Comparison of ENCODE assay signal across 8 cellular contexts in the genomic region with DNA sequence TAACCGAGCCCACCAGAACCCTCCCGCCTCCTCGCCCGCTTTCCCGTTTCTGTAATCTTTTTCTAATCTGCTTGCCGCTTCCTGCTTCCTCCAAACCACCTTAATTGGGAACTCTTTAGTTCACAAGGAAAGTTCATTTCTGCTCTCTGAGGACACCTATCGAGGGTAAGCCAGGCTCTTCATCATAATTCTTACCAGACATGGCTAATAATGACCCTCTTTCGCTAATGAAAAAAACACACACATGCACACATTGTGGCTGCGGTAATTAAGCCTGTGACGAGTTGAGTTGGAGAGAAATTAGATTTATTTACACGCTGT.
DNase-seq lines count a peak whose midpoint lies in the region; ATAC-seq and TF ChIP-seq lines count a peak whose summit lies in the region.

No MANE protein-coding gene starts in this region.

- CTCF ChIA-PET in PC-3 (lab: Charles Lee) (no interaction called here), GM10248 (lab: Yijun Ruan, JAX) (interaction anchor here (0.8 to 1.2 kb wide), 2 partner anchors 36 to 219 kb away, joined by 3 read pairs; no protein-coding TSS in a partner anchor)

- peak; percentile 65 for DNase-seq in Daoy (ENCODE audit: low read depth)
- DNase-seq in PC-3: peak; percentile 28
- peak; percentile 16 for DNase-seq in fibroblast of the conjunctiva (ENCODE audit: low read depth)
- no peak for DNase-seq in DMS53 (lab: John Stamatoyannopoulos, UW)
- no peak for DNase-seq in activated CD4-positive, alpha-beta T cell treated with anti-CD3 and anti-CD28 coated beads, Interleukin-2, amount 50 U/mL, for 1 hour
- no peak for DNase-seq in activated CD4-positive, alpha-beta T cell treated with anti-CD3 and anti-CD28 coated beads for 1 hour
- no peak for DNase-seq in GM10248 (ENCODE audit: extremely low spot score)

- H3F3A ChIP-seq in PC-3 (ENCODE audit: low read length, unreplicated experiment): no peaks in the 10 kb centered on the region
- peaks cover 8% of the 10 kb centered on the region for H3F3A ChIP-seq in neural cell (ENCODE audit: insufficient read depth, low read length, poor library complexity, severe bottlenecking)

- peak; percentile 64 for TF ChIP-seq RAD21 in neural cell (conservative IDR thresholded peaks at IDR 0.05)

- H3K4me3 ChIP-seq in PC-3 (ENCODE audit: low read length): no peak overlapping the region; the same call in 1 of the 2 replicates
- H3K4me3 ChIP-seq in neural cell (ENCODE audit: low read length): peak overlapping the region; percentile 48

- H4K20me1 ChIP-seq in PC-3 (ENCODE audit: low read length): no peaks in the 10 kb centered on the region
- no peaks in the 10 kb centered on the region for H4K20me1 ChIP-seq in neural cell (ENCODE audit: insufficient read depth)

- BruUV-seq in PC-3 (replicated peaks; lab: Mats Ljungman, UMichigan): no TSS peak

- ATAC-seq in PC-3: peak; percentile 55; the same call in 1 of the 2 replicates

- H3K36me3 ChIP-seq in PC-3 (ENCODE audit: low read depth, low read length): no peaks in the 10 kb centered on the region
- no peaks in the 10 kb centered on the region for H3K36me3 ChIP-seq in neural cell (ENCODE audit: insufficient read depth, low read length)

- H2AFZ ChIP-seq in PC-3 (ENCODE audit: low read length): peak overlapping the region; percentile 42; the same call in 1 of the 2 replicates
- no peak overlapping the region for H2AFZ ChIP-seq in neural cell (ENCODE audit: low read depth, low read length)

- POLR2A ChIA-PET in PC-3 (lab: Charles Lee; ENCODE audit: unreplicated experiment): no interaction called here
- POLR2A ChIA-PET in GM10248 (lab: Yijun Ruan, JAX): no interaction called here

- H3K27me3 ChIP-seq in PC-3 (ENCODE audit: low read length) (peaks cover 23% of the 10 kb centered on the region), neural cell (ENCODE audit: insufficient read depth, low read depth, low read length) (peaks cover 9% of the 10 kb centered on the region)

- TF ChIP-seq EP300 in neural cell (conservative IDR thresholded peaks at IDR 0.05; ENCODE audit: poor library complexity, severe bottlenecking): no peak

- H3K4me2 ChIP-seq in PC-3 (ENCODE audit: low read length) (peak overlapping the region; percentile 48), neural cell (ENCODE audit: low read length) (no peak overlapping the region)

- H3K9me2 ChIP-seq in PC-3 (replicated peaks; ENCODE audit: low read length) (no peaks in the 10 kb centered on the region), neural cell (ENCODE audit: insufficient read depth, low read length) (no peaks in the 10 kb centered on the region)

- H3K9me3 ChIP-seq in PC-3 (ENCODE audit: low read length): no peaks in the 10 kb centered on the region
- H3K9me3 ChIP-seq in neural cell (ENCODE audit: low read length): no peaks in the 10 kb centered on the region

- peak; percentile 36 for TF ChIP-seq CTCF in PC-3 (conservative IDR thresholded peaks at IDR 0.05; ENCODE audit: low read depth, low read length)
- TF ChIP-seq CTCF in neural cell (IDR thresholded peaks at IDR 0.05; ENCODE audit: poor library complexity, severe bottlenecking): peak; percentile 77
- TF ChIP-seq CTCF in GM10248 (IDR thresholded peaks at IDR 0.05; ENCODE audit: control extremely low read depth, extremely low read depth, low read depth, missing control alignments): no peak

- H3K79me2 ChIP-seq in PC-3 (ENCODE audit: low read length): no peaks in the 10 kb centered on the region
- peaks cover 12% of the 10 kb centered on the region for H3K79me2 ChIP-seq in neural cell (replicated peaks; ENCODE audit: insufficient read depth, low read length)

- intact Hi-C loops in PC-3 (cut with micrococcal nuclease): no loop called here

- no peak overlapping the region for H3K27ac ChIP-seq in PC-3 (ENCODE audit: low read length)
- H3K27ac ChIP-seq in neural cell (ENCODE audit: low read length): no peak overlapping the region

- no peaks in the 10 kb centered on the region for H3K4me1 ChIP-seq in PC-3 (ENCODE audit: insufficient read depth, low read length)

- H3K9ac ChIP-seq in PC-3 (ENCODE audit: low read length) (no peak overlapping the region), neural cell (ENCODE audit: low read length) (peak overlapping the region; percentile 27)

TF ChIP-seq in neural cell, 6 proteins besides CTCF, POLR2A, EP300 and RAD21:
- TF ChIP-seq EZH2 (IDR thresholded peaks at IDR 0.05; ENCODE audit: borderline replicate concordance, insufficient read depth, low read length, poor library complexity, severe bottlenecking): no peak
- TF ChIP-seq, protein P1, sequence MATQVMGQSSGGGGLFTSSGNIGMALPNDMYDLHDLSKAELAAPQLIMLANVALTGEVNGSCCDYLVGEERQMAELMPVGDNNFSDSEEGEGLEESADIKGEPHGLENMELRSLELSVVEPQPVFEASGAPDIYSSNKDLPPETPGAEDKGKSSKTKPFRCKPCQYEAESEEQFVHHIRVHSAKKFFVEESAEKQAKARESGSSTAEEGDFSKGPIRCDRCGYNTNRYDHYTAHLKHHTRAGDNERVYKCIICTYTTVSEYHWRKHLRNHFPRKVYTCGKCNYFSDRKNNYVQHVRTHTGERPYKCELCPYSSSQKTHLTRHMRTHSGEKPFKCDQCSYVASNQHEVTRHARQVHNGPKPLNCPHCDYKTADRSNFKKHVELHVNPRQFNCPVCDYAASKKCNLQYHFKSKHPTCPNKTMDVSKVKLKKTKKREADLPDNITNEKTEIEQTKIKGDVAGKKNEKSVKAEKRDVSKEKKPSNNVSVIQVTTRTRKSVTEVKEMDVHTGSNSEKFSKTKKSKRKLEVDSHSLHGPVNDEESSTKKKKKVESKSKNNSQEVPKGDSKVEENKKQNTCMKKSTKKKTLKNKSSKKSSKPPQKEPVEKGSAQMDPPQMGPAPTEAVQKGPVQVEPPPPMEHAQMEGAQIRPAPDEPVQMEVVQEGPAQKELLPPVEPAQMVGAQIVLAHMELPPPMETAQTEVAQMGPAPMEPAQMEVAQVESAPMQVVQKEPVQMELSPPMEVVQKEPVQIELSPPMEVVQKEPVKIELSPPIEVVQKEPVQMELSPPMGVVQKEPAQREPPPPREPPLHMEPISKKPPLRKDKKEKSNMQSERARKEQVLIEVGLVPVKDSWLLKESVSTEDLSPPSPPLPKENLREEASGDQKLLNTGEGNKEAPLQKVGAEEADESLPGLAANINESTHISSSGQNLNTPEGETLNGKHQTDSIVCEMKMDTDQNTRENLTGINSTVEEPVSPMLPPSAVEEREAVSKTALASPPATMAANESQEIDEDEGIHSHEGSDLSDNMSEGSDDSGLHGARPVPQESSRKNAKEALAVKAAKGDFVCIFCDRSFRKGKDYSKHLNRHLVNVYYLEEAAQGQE (IDR thresholded peaks at IDR 0.05; ENCODE audit: borderline replicate concordance): no peak
- TF ChIP-seq MXI1 (conservative IDR thresholded peaks at IDR 0.05; ENCODE audit: poor library complexity, severe bottlenecking): no peak
- TF ChIP-seq SMC3 (conservative IDR thresholded peaks at IDR 0.05; ENCODE audit: poor library complexity): peak; percentile 69
- no peak for TF ChIP-seq TAF1 (IDR thresholded peaks at IDR 0.05; ENCODE audit: low read depth)

Comparison
In these comparisons a context has a peak if more than half of its experiments do, and no peak if none do; other contexts are left out.
1. DNase-seq: peak in Daoy (single experiment), PC-3 (single experiment) and fibroblast of the conjunctiva (single experiment); none in DMS53 (single experiment), activated CD4-positive, alpha-beta T cell treated with anti-CD3 and anti-CD28 coated beads, Interleukin-2, amount 50 U/mL, for 1 hour (single experiment), activated CD4-positive, alpha-beta T cell treated with anti-CD3 and anti-CD28 coated beads for 1 hour (single experiment) and GM10248 (single experiment).